ENCODE assay signal across 23 cellular contexts in genomic region chr10:133001114-133001513, GRCh38. TPM values are rescaled to one million over a fixed set of nuclear protein-coding genes. Genes with fewer than 3 reads are reported as not detected.
DNase-seq lines count a peak whose midpoint lies in the region; ATAC-seq, FAIRE-seq and TF ChIP-seq lines count a peak whose summit lies in the region.
"Had no signal": no experiment of that assay in that cellular context is flagged by ENCODE, and none has a peak within 500 bp of the region (broad histone marks: within the 10 kb centered on the region; RNA-seq: fewer than 3 reads in every experiment).

No MANE protein-coding gene starts in this region.

- no TSS peak for BruUV-seq in K562 (replicated peaks; lab: Mats Ljungman, UMichigan)

- H3K9ac ChIP-seq in K562 (ENCODE audit: insufficient read depth in 1 of 2, low read depth in 2 of 2, low read length in 2 of 2): no peak overlapping the region

- FAIRE-seq in K562 (lab: Jason Lieb, UNC): no peak
- FAIRE-seq: A549, G401.6, GM19239 had no signal

- ATAC-seq in right cardiac atrium (no peak), Right ventricle myocardium superior (ENCODE audit: poor library complexity) (no peak), K562 (no peak), GM19328 (IDR thresholded peaks at IDR 0.05; ENCODE audit: unreplicated experiment) (no peak)
- no peak for ATAC-seq in activated CD8-positive, alpha-beta memory T cell treated with anti-CD3 and anti-CD28 coated beads, Interleukin-2, amount 10 ng/mL, durations not matched to agents 7 days and 5 days
- ATAC-seq: A549; CD8-positive, alpha-beta T cell had no signal

- no peaks in the 10 kb centered on the region for H4K20me1 ChIP-seq in K562 (replicated peaks; ENCODE audit: control insufficient read depth, insufficient read depth, low read length)

- in situ Hi-C loops in K562 (cut with MboI): no loop called here

- H3K27ac ChIP-seq in right cardiac atrium (ENCODE audit: low read length) (no peak overlapping the region), K562 (ENCODE audit: extremely low read depth, low read depth, low read length) (no peak overlapping the region), coronary artery (no peak overlapping the region)
- H3K27ac ChIP-seq: A549, C4-2B had no signal

- H2AFZ ChIP-seq in K562 (ENCODE audit: low read depth, low read length): no peak overlapping the region

- H3K27ac Mint-ChIP-seq in neural crest cell (ENCODE audit: unreplicated experiment): peak overlapping the region; percentile 15
- H3K27ac Mint-ChIP-seq in activated CD8-positive, alpha-beta memory T cell treated with anti-CD3 and anti-CD28 coated beads, Interleukin-2, amount 10 ng/mL, durations not matched to agents 7 days and 5 days: no peak overlapping the region
- H3K27ac Mint-ChIP-seq: CD4-positive, CD25-positive, alpha-beta regulatory T cell; CD8-positive, alpha-beta T cell had no signal

- POLR2A ChIA-PET in K562 (lab: Yijun Ruan, JAX): no interaction called here

- H3K4me1 ChIP-seq in right cardiac atrium (ENCODE audit: control insufficient read depth, insufficient read depth, low read length) (no peaks in the 10 kb centered on the region), K562 (replicated peaks in 1 of 2; ENCODE audit: control insufficient read depth in 2 of 2, insufficient read depth in 2 of 2, low read length in 2 of 2) (no peaks in the 10 kb centered on the region)
- H3K4me1 ChIP-seq: A549, BE2C had no signal

- DNase-seq in right cardiac atrium (peak in 2 of 3 donors; percentile 6 to 18), Right ventricle myocardium superior (no peak), K562 (ENCODE audit: extremely low read depth in 1 of 4, low spot score in 3 of 4) (no peak), neural crest cell (ENCODE audit: low read depth, low spot score) (no peak), coronary artery (ENCODE audit: low spot score) (no peak)
- DNase-seq in activated CD8-positive, alpha-beta memory T cell treated with anti-CD3 and anti-CD28 coated beads, Interleukin-2, amount 10 ng/mL, durations not matched to agents 7 days and 5 days: no peak
- DNase-seq: 8988T; ACHN; AML-193; BE2C; Caco-2; CD4-positive, CD25-positive, alpha-beta regulatory T cell; CD8-positive, alpha-beta T cell; DMS153; DND-41; GOT3; H7; HCEC 1CT had no signal

- H3K4me1 Mint-ChIP-seq in neural crest cell: no peaks in the 10 kb centered on the region
- H3K4me1 Mint-ChIP-seq in activated CD8-positive, alpha-beta memory T cell treated with anti-CD3 and anti-CD28 coated beads, Interleukin-2, amount 10 ng/mL, durations not matched to agents 7 days and 5 days: no peaks in the 10 kb centered on the region
- H3K4me1 Mint-ChIP-seq: CD4-positive, CD25-positive, alpha-beta regulatory T cell had no signal

- 81% methylated on average over 12 of the region's 12 CpGs for WGBS in right cardiac atrium
- WGBS in K562 (ENCODE audit: insufficient coverage, low coverage, missing lambda C conversion rate): 1% methylated on average over 12 of the region's 12 CpGs

- no peaks in the 10 kb centered on the region for H3K27me3 ChIP-seq in right cardiac atrium (ENCODE audit: control insufficient read depth, insufficient read depth)
- peaks cover 2 to 35% of the 10 kb centered on the region in 2 experiments; a peak in 4 of 5 replicates for H3K27me3 ChIP-seq in K562 (ENCODE audit: control insufficient read depth in 2 of 2, insufficient read depth in 2 of 2, low read length in 2 of 2)
- H3K27me3 ChIP-seq: BE2C had no signal

- H3K4me3 ChIP-seq in right cardiac atrium (ENCODE audit: low read length) (no peak overlapping the region), K562 (no peak overlapping the region), coronary artery (no peak overlapping the region)
- H3K4me3 ChIP-seq: A549 had no signal

- intact Hi-C loops in right cardiac atrium (cut with DNase I) (no loop called here), Right ventricle myocardium superior (cut with DNase I) (no loop called here), K562 (cut with micrococcal nuclease) (no loop called here)

- no peaks in the 10 kb centered on the region for H3K9me3 Mint-ChIP-seq in neural crest cell
- no peaks in the 10 kb centered on the region for H3K9me3 Mint-ChIP-seq in activated CD8-positive, alpha-beta memory T cell treated with anti-CD3 and anti-CD28 coated beads, Interleukin-2, amount 10 ng/mL, durations not matched to agents 7 days and 5 days (ENCODE audit: low read depth)
- H3K9me3 Mint-ChIP-seq: CD8-positive, alpha-beta T cell had no signal

- H3K36me3 Mint-ChIP-seq in neural crest cell (ENCODE audit: low read depth): no peaks in the 10 kb centered on the region
- H3K36me3 Mint-ChIP-seq in activated CD8-positive, alpha-beta memory T cell treated with anti-CD3 and anti-CD28 coated beads, Interleukin-2, amount 10 ng/mL, durations not matched to agents 7 days and 5 days: no peaks in the 10 kb centered on the region
- H3K36me3 Mint-ChIP-seq: CD4-positive, CD25-positive, alpha-beta regulatory T cell; CD8-positive, alpha-beta T cell had no signal

- H3K9me3 ChIP-seq in right cardiac atrium (ENCODE audit: control insufficient read depth, low read length) (no peaks in the 10 kb centered on the region), K562 (replicated peaks; ENCODE audit: control insufficient read depth, insufficient read depth, low read depth, low read length) (no peaks in the 10 kb centered on the region)
- H3K9me3 ChIP-seq: A549, BE2C, Caco-2 had no signal

- no peak for TF ChIP-seq CTCF in K562 (IDR thresholded peaks at IDR 0.05 in 2 of 3, conservative IDR thresholded peaks at IDR 0.05 in 1 of 3; ENCODE audit: insufficient read depth in 2 of 3, low read depth in 1 of 3, low read length in 3 of 3)
- no peak for TF ChIP-seq CTCF in neural crest cell (conservative IDR thresholded peaks at IDR 0.05)
- TF ChIP-seq CTCF in coronary artery (IDR thresholded peaks at IDR 0.05): no peak

- no peaks in the 10 kb centered on the region for H3K36me3 ChIP-seq in K562 (ENCODE audit: control insufficient read depth, insufficient read depth, low read length)
- H3K36me3 ChIP-seq: BE2C had no signal

- H3K4me3 Mint-ChIP-seq in neural crest cell: no peak overlapping the region
- no peak overlapping the region for H3K4me3 Mint-ChIP-seq in activated CD8-positive, alpha-beta memory T cell treated with anti-CD3 and anti-CD28 coated beads, Interleukin-2, amount 10 ng/mL, durations not matched to agents 7 days and 5 days
- H3K4me3 Mint-ChIP-seq: CD4-positive, CD25-positive, alpha-beta regulatory T cell; CD8-positive, alpha-beta T cell had no signal

- no peaks in the 10 kb centered on the region for H3K27me3 Mint-ChIP-seq in neural crest cell (ENCODE audit: low read depth)
- H3K27me3 Mint-ChIP-seq in activated CD8-positive, alpha-beta memory T cell treated with anti-CD3 and anti-CD28 coated beads, Interleukin-2, amount 10 ng/mL, durations not matched to agents 7 days and 5 days: peaks cover 8% of the 10 kb centered on the region

- TF ChIP-seq EP300 in K562 (IDR thresholded peaks at IDR 0.05; ENCODE audit: low read length): no peak

- H3K9me1 ChIP-seq in K562 (ENCODE audit: control insufficient read depth, insufficient read depth, low read length): no peaks in the 10 kb centered on the region

- TF ChIP-seq RAD21 in K562 (CRISPR knock-in tag; conservative IDR thresholded peaks at IDR 0.05 in 1 of 2, IDR thresholded peaks at IDR 0.05 in 1 of 2): no peak

- H3K4me2 ChIP-seq in K562 (ENCODE audit: insufficient read depth, low read length): no peak overlapping the region
- H3K4me2 ChIP-seq: A549 had no signal

- no peak for TF ChIP-seq POLR2A in K562 (conservative IDR thresholded peaks at IDR 0.05)

- CTCF ChIA-PET in K562 (lab: Yijun Ruan, JAX; ENCODE audit: low intra/inter-chr PET ratio): no interaction called here
- CTCF ChIA-PET in activated CD8-positive, alpha-beta memory T cell treated with anti-CD3 and anti-CD28 coated beads, Interleukin-2, amount 10 ng/mL, durations not matched to agents 7 days and 5 days (lab: Charles Lee): no interaction called here

- H3K79me2 ChIP-seq in K562 (ENCODE audit: control insufficient read depth, insufficient read depth, low read length): no peaks in the 10 kb centered on the region

TF ChIP-seq in K562, 482 proteins besides CTCF, POLR2A, EP300 and RAD21 (continues in another document):
- TF ChIP-seq MAFF (IDR thresholded peaks at IDR 0.05; ENCODE audit: low read length) (no peak), ATF2 (CRISPR knock-in tag; IDR thresholded peaks at IDR 0.05) (no peak), PTRF (tag; IDR thresholded peaks at IDR 0.05) (no peak), ZNF347 (CRISPR knock-in tag; IDR thresholded peaks at IDR 0.05; ENCODE audit: low read depth) (no peak)

RNA-seq across cellular contexts. Expression of gene CFAP46, which starts 58.7 kb away (rescaled TPM):
- total RNA-seq in right cardiac atrium: 1 to 10 TPM; 1.5 to 1.8 (median 1.7) TPM
- polyA plus RNA-seq in right cardiac atrium: 1.00 TPM
- 1.9 TPM for total RNA-seq in Right ventricle myocardium superior
- total RNA-seq in K562 (2011; cell fraction: chromatin; rRNA removed; ENCODE audit: low replicate concordance): not detected in 2 replicates
- total RNA-seq in K562 (2011; cell fraction: nucleolus; rRNA removed): not detected in 2 replicates
- not detected in 2 replicates for total RNA-seq in K562 (2011; cell fraction: nucleoplasm; rRNA removed)
- not detected in 2 replicates for total RNA-seq in K562 (2014; rRNA removed)
- total RNA-seq in K562 (2014; rRNA removed; fragmentation: Illumina TruSeq; extraction: Trizol): not detected in 2 replicates
- not detected in 2 replicates for total RNA-seq in K562 (2015; rRNA removed; fragmentation: Illumina TruSeq; extraction: Trizol)
- not detected in 2 replicates for total RNA-seq in K562 (2021)
- not detected in 2 replicates for polyA plus RNA-seq in K562 (2011; rRNA removed)
- not detected in 2 replicates for polyA plus RNA-seq in K562 (2011; cell fraction: cytosol; rRNA removed)
- not detected in 2 replicates for polyA plus RNA-seq in K562 (2011; cell fraction: nucleus; rRNA removed)
- polyA plus RNA-seq in K562 (2012): not detected in 2 replicates
- polyA plus RNA-seq in K562 (2014; fragmentation: Illumina TruSeq; extraction: Trizol): not detected in 2 replicates
- polyA plus RNA-seq in K562 (2014; fragmentation: Nextera tagmentation; extraction: Ambion mirVana): not detected
- polyA plus RNA-seq in K562 (2014; rRNA removed): not detected in 2 replicates
- not detected in 2 replicates for polyA minus RNA-seq in K562 (2011; rRNA and poly(A)+ RNA removed)
- not detected in 2 replicates for polyA minus RNA-seq in K562 (2011; cell fraction: cytosol; rRNA and poly(A)+ RNA removed)
- not detected in 2 replicates for polyA minus RNA-seq in K562 (2011; cell fraction: nucleus; rRNA and poly(A)+ RNA removed)
- 3.7 and 4.4 TPM in 2 replicates for total RNA-seq in neural crest cell
- not detected for total RNA-seq in activated CD8-positive, alpha-beta memory T cell treated with anti-CD3 and anti-CD28 coated beads, Interleukin-2, amount 10 ng/mL, durations not matched to agents 7 days and 5 days
- total RNA-seq: Caco-2; CD4-positive, CD25-positive, alpha-beta regulatory T cell; CD8-positive, alpha-beta T cell had no signal
- polyA plus RNA-seq: CD4-positive, CD25-positive, alpha-beta regulatory T cell had no signal

Comparison
In these comparisons a context has a peak if more than half of its experiments do, and no peak if none do; other contexts are left out.
1. DNase-seq: peak in right cardiac atrium (2 of 3); none in Right ventricle myocardium superior (single experiment), K562 (0 of 4), neural crest cell (single experiment), activated CD8-positive, alpha-beta memory T cell treated with anti-CD3 and anti-CD28 coated beads, Interleukin-2, amount 10 ng/mL, durations not matched to agents 7 days and 5 days (single experiment) and coronary artery (single experiment).